9 cellular contexts compared by ENCODE assay signal in the genomic region with DNA sequence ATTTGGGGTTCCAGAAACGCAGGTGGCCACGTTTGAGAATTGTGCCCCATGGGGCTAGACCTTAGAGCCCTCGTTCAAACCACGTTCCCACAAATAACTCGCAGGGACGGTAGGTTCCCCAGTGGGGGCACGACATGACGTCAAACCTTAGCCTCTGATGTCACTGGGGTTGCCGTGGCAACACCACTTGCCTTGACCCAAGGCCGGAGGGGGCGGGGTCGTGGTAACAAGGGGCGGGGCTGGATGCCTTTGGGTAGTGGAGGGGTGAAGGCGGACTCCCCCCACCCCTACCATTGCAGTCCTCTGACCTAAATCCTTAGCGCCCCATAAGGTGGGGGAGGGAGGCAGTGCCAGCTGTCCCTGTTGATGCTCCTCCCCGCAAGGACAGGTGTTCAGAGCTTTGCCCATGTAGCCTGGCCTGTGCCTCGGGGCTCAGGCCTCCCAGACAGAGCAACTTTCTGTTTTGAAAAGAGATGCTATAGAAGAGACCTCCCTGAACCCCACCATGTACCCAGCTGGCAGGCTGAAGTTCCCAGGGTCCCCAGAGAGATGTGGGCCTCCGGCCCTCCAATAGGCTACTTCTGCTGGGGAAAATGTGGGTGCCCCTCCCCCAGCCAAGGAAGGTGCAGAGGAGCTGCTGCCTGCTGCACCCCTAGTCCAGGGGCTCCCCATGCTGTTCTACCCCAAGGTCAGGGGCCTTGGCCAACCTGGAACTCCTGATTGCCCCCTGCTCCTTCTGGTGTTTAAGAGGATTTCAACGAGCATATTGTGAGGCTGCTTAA. TPM values are rescaled to one million over a fixed set of nuclear protein-coding genes. Genes with fewer than 3 reads are reported as not detected.
DNase-seq lines count a peak whose midpoint lies in the region; ATAC-seq, FAIRE-seq and TF ChIP-seq lines count a peak whose summit lies in the region.
"Had no signal": no experiment of that assay in that cellular context is flagged by ENCODE, and none has a peak within 500 bp of the region (broad histone marks: within the 10 kb centered on the region; RNA-seq: fewer than 3 reads in every experiment).

No MANE protein-coding gene starts in this region.

- no peaks in the 10 kb centered on the region for H4K20me1 ChIP-seq in HepG2 (ENCODE audit: insufficient read depth, low read length)

- H3K27ac Mint-ChIP-seq in memory B cell: peak overlapping the region; percentile 67

- H3K79me2 ChIP-seq in HepG2 (ENCODE audit: insufficient read depth, low read length): peaks cover 6% of the 10 kb centered on the region

- TF ChIP-seq EP300 in HepG2 (IDR thresholded peaks at IDR 0.05; ENCODE audit: low read depth in 2 of 2, low read length in 2 of 2): no peak
- no peak for TF ChIP-seq EP300 in HepG2 (CRISPR knock-in tag; IDR thresholded peaks at IDR 0.05; ENCODE audit: borderline replicate concordance)

- H3K4me1 ChIP-seq in HepG2 (ENCODE audit: insufficient read depth, low read length): peaks cover 79% of the 10 kb centered on the region
- H3K4me1 ChIP-seq in right lobe of liver: peaks cover 0 to 56% (median 23%) of the 10 kb centered on the region in 4 donors

- H3K4me2 ChIP-seq in HepG2 (ENCODE audit: low read depth, low read length): peak overlapping the region; percentile 91

- no peak for ATAC-seq in HepG2
- no peak for ATAC-seq in right lobe of liver
- ATAC-seq in activated T-cell treated with anti-CD3 and anti-CD28 coated beads, Interleukin-2, amount 50 U/mL, for 4 hours: no peak
- peak; percentile 3 for ATAC-seq in memory B cell (ENCODE audit: low read depth)
- no peak for ATAC-seq in HG03571 (IDR thresholded peaks at IDR 0.05; ENCODE audit: unreplicated experiment)
- no peak for ATAC-seq in HG03342 (IDR thresholded peaks at IDR 0.05; ENCODE audit: unreplicated experiment)
- no peak for ATAC-seq in GM18870 (IDR thresholded peaks at IDR 0.05; ENCODE audit: unreplicated experiment)

- H2AFZ ChIP-seq in HepG2 (ENCODE audit: low read length): no peak overlapping the region

- DNase-seq in HepG2 (ENCODE audit: low spot score) (no peak), right lobe of liver (no peak), memory B cell (ENCODE audit: low spot score in 2 of 2) (peak; percentile 44 to 55), GM10248 (ENCODE audit: extremely low spot score) (no peak)
- DNase-seq in activated T-cell treated with anti-CD3 and anti-CD28 coated beads, Interleukin-2, amount 50 U/mL, for 4 hours: no peak
- DNase-seq: Kasumi-1 had no signal

- H3K27me3 Mint-ChIP-seq in activated T-cell treated with anti-CD3 and anti-CD28 coated beads, Interleukin-2, amount 50 U/mL, for 4 hours (ENCODE audit: low read depth): peaks cover 41% of the 10 kb centered on the region
- H3K27me3 Mint-ChIP-seq in memory B cell: peaks cover 17% of the 10 kb centered on the region

- in situ Hi-C loops in HepG2 (cut with HindIII; ENCODE audit: extremely low pct_ligation_motif_present, low pct_unique_long_range_greater_than_20kb): no loop called here

- no peaks in the 10 kb centered on the region for H3K9me3 ChIP-seq in HepG2 (ENCODE audit: low read length)
- no peaks in the 10 kb centered on the region for H3K9me3 ChIP-seq in right lobe of liver

- H3K9ac ChIP-seq in HepG2 (ENCODE audit: insufficient read depth, low read depth, low read length): peak overlapping the region; percentile 66; the same call in 1 of the 2 replicates

- 62% methylated on average over 6 of the region's 19 CpGs for WGBS in HepG2 (ENCODE audit: low lambda C conversion rate)
- WGBS in right lobe of liver (ENCODE audit: insufficient coverage, low coverage, low lambda C conversion rate, missing lambda C conversion rate): 22% methylated on average over 7 of the region's 19 CpGs

- POLR2A ChIA-PET in HepG2 (lab: Yijun Ruan, JAX): interaction anchor here (1.1 to 4.3 kb wide), 10 partner anchors 8 to 142 kb away, joined by 3 to 35 read pairs (median 6); partner anchors contain the start of genes MMAB and MVK
- POLR2A ChIA-PET in GM10248 (lab: Yijun Ruan, JAX): interaction anchor here (0.6 kb wide), 1 partner anchor 364 kb away, joined by 4 read pairs; no protein-coding TSS in a partner anchor

- BruUV-seq in HepG2 (replicated peaks; lab: Mats Ljungman, UMichigan): no TSS peak

- TF ChIP-seq POLR2A in HepG2 (IDR thresholded peaks at IDR 0.05; ENCODE audit: insufficient read depth in 1 of 2, low read depth in 2 of 2, low read length in 2 of 2): no peak
- TF ChIP-seq POLR2A in right lobe of liver (IDR thresholded peaks at IDR 0.05): no peak

- no peak for FAIRE-seq in HepG2 (lab: Jason Lieb, UNC)

- no peaks in the 10 kb centered on the region; a peak in 1 of 5 replicates for H3K36me3 ChIP-seq in HepG2 (replicated peaks in 1 of 2; ENCODE audit: control insufficient read depth in 1 of 2, insufficient read depth in 2 of 2, low read length in 2 of 2)
- H3K36me3 ChIP-seq in right lobe of liver: no peaks in the 10 kb centered on the region

- no peaks in the 10 kb centered on the region for H3K36me3 Mint-ChIP-seq in activated T-cell treated with anti-CD3 and anti-CD28 coated beads, Interleukin-2, amount 50 U/mL, for 4 hours (ENCODE audit: insufficient read depth)
- no peaks in the 10 kb centered on the region for H3K36me3 Mint-ChIP-seq in memory B cell

- intact Hi-C loops in HepG2 (cut with micrococcal nuclease; ENCODE audit: unreplicated experiment): loop anchor here (5.0 kb wide), 1 partner anchor 198 kb away; no protein-coding TSS in a partner anchor
- intact Hi-C loops in right lobe of liver (cut with DNase I): loop anchor here (5.0 kb wide), 2 partner anchors 47 to 113 kb away; no protein-coding TSS in a partner anchor

- H3K27me3 ChIP-seq in HepG2 (ENCODE audit: control insufficient read depth in 1 of 2, insufficient read depth in 2 of 2, low read length in 2 of 2) (no peaks in the 10 kb centered on the region), right lobe of liver (no peaks in the 10 kb centered on the region)

- H3K4me3 ChIP-seq in HepG2 (replicated peaks in 1 of 3; ENCODE audit: insufficient read depth in 1 of 3, low read depth in 2 of 3, low read length in 3 of 3) (peak overlapping the region; percentile 72 to 82 (median 74); a peak in 5 of 6 replicates), right lobe of liver (no peak overlapping the region)

- no peak for TF ChIP-seq RAD21 in HepG2 (CRISPR knock-in tag; IDR thresholded peaks at IDR 0.05)

- peak overlapping the region; percentile 55 for H3K4me3 Mint-ChIP-seq in activated T-cell treated with anti-CD3 and anti-CD28 coated beads, Interleukin-2, amount 50 U/mL, for 4 hours
- H3K4me3 Mint-ChIP-seq in memory B cell: peak overlapping the region; percentile 66

- peak overlapping the region; percentile 65 for H3K27ac ChIP-seq in HepG2 (ENCODE audit: extremely low read length, insufficient read depth, low read length)
- peak overlapping the region in 1 of 3 donors; percentile 62 for H3K27ac ChIP-seq in right lobe of liver

- H3K9me3 Mint-ChIP-seq in activated T-cell treated with anti-CD3 and anti-CD28 coated beads, Interleukin-2, amount 50 U/mL, for 4 hours: no peaks in the 10 kb centered on the region
- H3K9me3 Mint-ChIP-seq in memory B cell: no peaks in the 10 kb centered on the region

- TF ChIP-seq CTCF in HepG2 (CRISPR knock-in tag; IDR thresholded peaks at IDR 0.05) (no peak), right lobe of liver (IDR thresholded peaks at IDR 0.05) (no peak), GM10248 (IDR thresholded peaks at IDR 0.05; ENCODE audit: control extremely low read depth, extremely low read depth, low read depth, missing control alignments) (no peak)

- CTCF ChIA-PET in HepG2 (lab: Yijun Ruan, JAX; ENCODE audit: low intra/inter-chr PET ratio, low total read pairs) (no interaction called here), GM10248 (lab: Yijun Ruan, JAX) (interaction anchor here (0.8 kb wide), 1 partner anchor 8 kb away, joined by 3 read pairs; no protein-coding TSS in a partner anchor)

- H3K4me1 Mint-ChIP-seq in activated T-cell treated with anti-CD3 and anti-CD28 coated beads, Interleukin-2, amount 50 U/mL, for 4 hours (ENCODE audit: low read depth): no peaks in the 10 kb centered on the region
- no peaks in the 10 kb centered on the region for H3K4me1 Mint-ChIP-seq in memory B cell

RNA-seq across cellular contexts. Expression of gene FAM222A, which starts 1.9 kb away (rescaled TPM):
- total RNA-seq in HepG2 (2016; rRNA removed; fragmentation: Illumina TruSeq; extraction: Trizol) (7.2 and 9.6 TPM in 2 replicates), right lobe of liver (1 to 10 TPM in 5 of 6 experiments, under 1 TPM in 1; 0.34 to 4.3 (median 1.2) TPM)
- total RNA-seq in HepG2 (2016; cell fraction: cytosol; rRNA removed; fragmentation: Illumina TruSeq; extraction: Trizol; ENCODE audit: low read depth): 1.9 and 2.5 TPM in 2 replicates
- 5.6 and 8.3 TPM in 2 replicates for total RNA-seq in HepG2 (2016; cell fraction: insoluble cytoplasmic fraction; rRNA removed; fragmentation: Illumina TruSeq; extraction: Trizol)
- total RNA-seq in HepG2 (2016; cell fraction: membrane; rRNA removed; fragmentation: Illumina TruSeq; extraction: Trizol): 7.5 TPM in 2 replicates
- total RNA-seq in HepG2 (2016; cell fraction: nucleus; rRNA removed; fragmentation: Illumina TruSeq; extraction: Trizol): 7.0 and 7.5 TPM in 2 replicates
- 2.7 and 3.7 TPM in 2 replicates for polyA plus RNA-seq in HepG2 (2011; rRNA removed)
- polyA plus RNA-seq in HepG2 (2011; cell fraction: cytosol; rRNA removed): 2.0 and 3.0 TPM in 2 replicates
- 3.8 and 4.7 TPM in 2 replicates for polyA plus RNA-seq in HepG2 (2011; cell fraction: nucleus; rRNA removed)
- 2.5 and 2.9 TPM in 2 replicates for polyA plus RNA-seq in HepG2 (2012)
- polyA plus RNA-seq in HepG2 (2016; cell fraction: cytosol; fragmentation: Illumina TruSeq; extraction: Trizol; ENCODE audit: low read depth): 2.5 and 2.6 TPM in 2 replicates
- polyA plus RNA-seq in HepG2 (2016; cell fraction: insoluble cytoplasmic fraction; fragmentation: Illumina TruSeq; extraction: Trizol; ENCODE audit: low read depth): 9.4 and 11.8 TPM in 2 replicates
- polyA plus RNA-seq in HepG2 (2016; cell fraction: membrane; fragmentation: Illumina TruSeq; extraction: Trizol; ENCODE audit: low read depth): 8.4 and 9.5 TPM in 2 replicates
- polyA plus RNA-seq in HepG2 (2016; cell fraction: nucleus; fragmentation: Illumina TruSeq; extraction: Trizol; ENCODE audit: insufficient read depth, low read depth): 9.3 and 9.9 TPM in 2 replicates
- polyA minus RNA-seq in HepG2 (2011; rRNA and poly(A)+ RNA removed; ENCODE audit: low replicate concordance): 2.9 and 8.9 TPM in 2 replicates
- 3.6 and 4.0 TPM in 2 replicates for polyA minus RNA-seq in HepG2 (2011; cell fraction: cytosol; rRNA and poly(A)+ RNA removed)
- polyA minus RNA-seq in HepG2 (2011; cell fraction: nucleus; rRNA and poly(A)+ RNA removed): 7.9 and 8.2 TPM in 2 replicates
- 1 to 10 TPM; 4.2 to 6.7 (median 4.8) TPM for total RNA-seq in activated T-cell treated with anti-CD3 and anti-CD28 coated beads, Interleukin-2, amount 50 U/mL, for 4 hours

Comparison
In these comparisons a context has a peak if more than half of its experiments do, and no peak if none do; other contexts are left out.
1. H3K4me3 ChIP-seq: peak in HepG2 (3 of 3); none in right lobe of liver (0 of 3).
2. DNase-seq: peak in memory B cell (2 of 2); none in HepG2 (single experiment), right lobe of liver (0 of 3), activated T-cell treated with anti-CD3 and anti-CD28 coated beads, Interleukin-2, amount 50 U/mL, for 4 hours (single experiment) and GM10248 (single experiment).